20 cellular contexts compared by ENCODE assay signal in genomic region chr18:11647310-11647709, GRCh38. TPM values are rescaled to one million over a fixed set of nuclear protein-coding genes. Genes with fewer than 3 reads are reported as not detected.
"Had no signal": no experiment of that assay in that cellular context is flagged by ENCODE, and none has a peak within 500 bp of the region (broad histone marks: within the 10 kb centered on the region; RNA-seq: fewer than 3 reads in every experiment).

No MANE protein-coding gene starts in this region.

RNA-seq across cellular contexts. Expression of gene SLC35G4, which starts 37.9 kb away (rescaled TPM):
- total RNA-seq: activated naive CD4-positive, alpha-beta T cell treated with anti-CD3 and anti-CD28 coated beads for 36 hours; activated naive CD4-positive, alpha-beta T cell treated with anti-CD3 and anti-CD28 coated beads, Interleukin-2, amount 50 U/mL, for 72 hours; activated naive CD8-positive, alpha-beta T cell treated with anti-CD3 and anti-CD28 coated beads for 36 hours; activated naive CD8-positive, alpha-beta T cell treated with anti-CD3 and anti-CD28 coated beads, Interleukin-2, amount 10 ng/mL, durations not matched to agents 7 days and 5 days; activated T-cell treated with anti-CD3 and anti-CD28 coated beads, Interleukin-2, amount 50 U/mL, for 4 hours; activated T-cell treated with anti-CD3 and anti-CD28 coated beads, Interleukin-2, amount 50 U/mL, for 72 hours; activated T-helper 1 cell treated with anti-CD3 and anti-CD28 coated beads, Interleukin-12 subunit alpha, Interleukin-12 subunit beta, Interleukin-2, Interleukin-4 antibody, amounts not matched to agents 30 ng/mL and 10 ng/mL and 1 ng/mL, durations not matched to agents 14 hours and 24 hours and 36 hours; activated T-helper 17 cell treated with anti-CD3 and anti-CD28 coated beads, Interleukin-2, amount 50 U/mL, for 72 hours; activated T-helper 2 cell treated with anti-CD3 and anti-CD28 coated beads, Interferon-gamma antibody, Interleukin-2, Interleukin-4, amounts not matched to agents 10 μg/mL and 5 μg/mL and 100 μg/mL, durations not matched to agents 14 hours and 24 hours and 36 hours; adrenal gland; aorta; ascending aorta; astrocyte; body of pancreas; breast epithelium; bronchial epithelial cell; cardiac muscle cell; cardiac septum; cerebellum; chondrocyte had no signal
